ENCODE assay signal across 8 cellular contexts in genomic region chr7:99918959-99919813, GRCh38. TPM values are rescaled to one million over a fixed set of nuclear protein-coding genes. Genes with fewer than 3 reads are reported as not detected.
A peak's percentile ranks its signal among the peaks of the same experiment; 100 is the strongest.
DNase-seq lines count a peak whose midpoint lies in the region; ATAC-seq, FAIRE-seq and TF ChIP-seq lines count a peak whose summit lies in the region.

TSS of gene TRIM4 (minus strand) at chr7:99919530. CDS start at chr7:99919401, 129 bp downstream.

- H3K4me3 ChIP-seq in smooth muscle cell: no peak within 1 kb of the TSS

- ATAC-seq in HG02840 (IDR thresholded peaks at IDR 0.05; ENCODE audit: low FRiP score, unreplicated experiment): peak; percentile 96
- ATAC-seq in left ventricle myocardium superior: peak; percentile 99

- no peaks in the 10 kb centered on the region for H3K79me2 ChIP-seq in smooth muscle cell (ENCODE audit: low read depth)

- peak within 1 kb of the TSS; percentile 91 for H3K4me3 Mint-ChIP-seq in T-helper 1 cell treated with Interleukin-12 subunit alpha and Interleukin-12 subunit beta and Interleukin-4 antibody, amounts not matched to agents 30 μg/mL and 1 μg/mL, for 36 hours

- DNase-seq in GM12892 (ENCODE audit: insufficient read length): peak; percentile 92
- DNase-seq in NCI-H1436 (lab: John Stamatoyannopoulos, UW): peak; percentile 83
- peak; percentile 76 for DNase-seq in amniotic stem cell (lab: John Stamatoyannopoulos, UW)
- DNase-seq in left ventricle myocardium superior: peak; percentile 94
- peak; percentile 92 for DNase-seq in retina
- no peak for DNase-seq in smooth muscle cell (lab: John Stamatoyannopoulos, UW; ENCODE audit: unreplicated experiment)

- H3K9ac ChIP-seq in smooth muscle cell (ENCODE audit: low read depth): no peak within 1 kb of the TSS

- H3K27me3 Mint-ChIP-seq in T-helper 1 cell treated with Interleukin-12 subunit alpha and Interleukin-12 subunit beta and Interleukin-4 antibody, amounts not matched to agents 30 μg/mL and 1 μg/mL, for 36 hours (ENCODE audit: low read depth): no peaks in the 10 kb centered on the region

- intact Hi-C loops in left ventricle myocardium superior (cut with micrococcal nuclease): loop anchor here (5.0 kb wide), 1 partner anchor 73 kb away; no protein-coding TSS in a partner anchor

- no peaks in the 10 kb centered on the region for H3K4me1 ChIP-seq in smooth muscle cell (ENCODE audit: low read depth)

- H3K36me3 ChIP-seq in smooth muscle cell (ENCODE audit: low read depth): no peaks in the 10 kb centered on the region

- no peaks in the 10 kb centered on the region for H3K27me3 ChIP-seq in smooth muscle cell (ENCODE audit: low read depth)

- H4K20me1 ChIP-seq in smooth muscle cell (ENCODE audit: low read depth): no peaks in the 10 kb centered on the region

- H3K36me3 Mint-ChIP-seq in T-helper 1 cell treated with Interleukin-12 subunit alpha and Interleukin-12 subunit beta and Interleukin-4 antibody, amounts not matched to agents 30 μg/mL and 1 μg/mL, for 36 hours (ENCODE audit: low read depth): peaks cover 27% of the 10 kb centered on the region

- no peak within 1 kb of the TSS for H3K27ac ChIP-seq in smooth muscle cell (ENCODE audit: low read depth)

- H2AFZ ChIP-seq in smooth muscle cell (ENCODE audit: low read depth): no peak within 1 kb of the TSS

- peak within 1 kb of the TSS; percentile 89 for H3K27ac Mint-ChIP-seq in T-helper 1 cell treated with Interleukin-12 subunit alpha and Interleukin-12 subunit beta and Interleukin-4 antibody, amounts not matched to agents 30 μg/mL and 1 μg/mL, for 36 hours

- no peaks in the 10 kb centered on the region for H3K9me3 Mint-ChIP-seq in T-helper 1 cell treated with Interleukin-12 subunit alpha and Interleukin-12 subunit beta and Interleukin-4 antibody, amounts not matched to agents 30 μg/mL and 1 μg/mL, for 36 hours

- H3K4me1 Mint-ChIP-seq in T-helper 1 cell treated with Interleukin-12 subunit alpha and Interleukin-12 subunit beta and Interleukin-4 antibody, amounts not matched to agents 30 μg/mL and 1 μg/mL, for 36 hours (ENCODE audit: low read depth): peaks cover 34% of the 10 kb centered on the region

- FAIRE-seq in GM12892 (lab: Jason Lieb, UNC): peak; percentile 91

- peak; percentile 93 for TF ChIP-seq POLR2A in GM12892 (IDR thresholded peaks at IDR 0.05; ENCODE audit: low read depth, low read length)

- H3K4me2 ChIP-seq in smooth muscle cell: no peak within 1 kb of the TSS

- H3F3A ChIP-seq in smooth muscle cell (ENCODE audit: low read depth): no peaks in the 10 kb centered on the region

- TF ChIP-seq CTCF in smooth muscle cell (IDR thresholded peaks at IDR 0.05; ENCODE audit: borderline replicate concordance, insufficient read depth, poor library complexity, severe bottlenecking): no peak

- WGBS in smooth muscle cell (ENCODE audit: low lambda C conversion rate): 98% methylated on average over 81 of the region's 81 CpGs

- no peaks in the 10 kb centered on the region for H3K9me3 ChIP-seq in smooth muscle cell (replicated peaks; ENCODE audit: low read depth)

RNA-seq across cellular contexts. Expression of gene TRIM4, which starts in this region (rescaled TPM):
- 18.8 TPM for polyA plus RNA-seq in GM12892 (2012; ENCODE audit: missing spikeins)
- total RNA-seq in left ventricle myocardium superior: 7.1 TPM
- total RNA-seq in smooth muscle cell: not detected in 2 replicates
- polyA plus RNA-seq in smooth muscle cell: not detected in 2 replicates
